25 cellular contexts compared by ENCODE assay signal in genomic region chr3:71831599-71831998, GRCh38. TPM values are rescaled to one million over a fixed set of nuclear protein-coding genes. Genes with fewer than 3 reads are reported as not detected.
"Had no signal": no experiment of that assay in that cellular context is flagged by ENCODE, and none has a peak within 500 bp of the region (broad histone marks: within the 10 kb centered on the region; RNA-seq: fewer than 3 reads in every experiment).

No MANE protein-coding gene starts in this region.

- H3K4me3 ChIP-seq: adrenal gland, cardiac muscle cell, MG63, SJSA1 had no signal

- H3K9me3 ChIP-seq: adrenal gland, MG63, SJSA1 had no signal

- H3K9ac ChIP-seq: KMS-11 had no signal

- ATAC-seq: activated CD4-positive, CD25-positive, alpha-beta regulatory T cell treated with anti-CD3 and anti-CD28 coated beads, Interleukin-2, amount 50 U/mL, for 24 hours; activated CD8-positive, alpha-beta T cell treated with anti-CD3 and anti-CD28 coated beads for 36 hours; activated T-cell treated with anti-CD3 and anti-CD28 coated beads, Interleukin-2, amount 50 U/mL, for 72 hours; PC-3; SK-N-SH treated with all-trans-retinoic acid at 6 μM for 48 hours had no signal

- H3K27me3 ChIP-seq: adrenal gland, cardiac muscle cell, MG63, SJSA1 had no signal

- DNase-seq: activated CD4-positive, alpha-beta T cell treated with anti-CD3 and anti-CD28 coated beads for 4 hours; activated CD8-positive, alpha-beta memory T cell treated with anti-CD3 and anti-CD28 coated beads, Interleukin-2, amount 50 U/mL, for 4 hours; activated CD8-positive, alpha-beta T cell treated with anti-CD3 and anti-CD28 coated beads for 36 hours; activated gamma-delta T cell treated with Interleukin-2 at 50 U/mL for 16 hours; activated naive CD4-positive, alpha-beta T cell treated with anti-CD3 and anti-CD28 coated beads, Interleukin-2, amount 10 ng/mL, durations not matched to agents 7 days and 5 days; activated naive CD8-positive, alpha-beta T cell treated with anti-CD3 and anti-CD28 coated beads for 36 hours; activated T-cell treated with anti-CD3 and anti-CD28 coated beads, Interleukin-2, amount 50 U/mL, for 72 hours; adrenal gland; aorta; MG63; MV-4-11; NCI-H1092 treated with DMSO at 0.1 percent for 48 hours; NCI-H1417 treated with DMSO at 0.1 percent for 48 hours; NCI-H1694; NCI-H2029 treated with DMSO at 0.1 percent for 48 hours; NCI-H446; PC-3; SHP77 had no signal

- H3K36me3 ChIP-seq: adrenal gland, cardiac muscle cell, MG63, SJSA1 had no signal

- FAIRE-seq: RCC 7860 had no signal

- H3K4me2 ChIP-seq: KMS-11 had no signal

- H3K27ac ChIP-seq: adrenal gland, cardiac muscle cell, KMS-11, SJSA1 had no signal

- H3K4me1 ChIP-seq: adrenal gland, SJSA1 had no signal

RNA-seq across cellular contexts. Expression of gene PROK2, which starts 46.7 kb away (rescaled TPM):
- total RNA-seq: cardiac muscle cell, PC-3, SJSA1 had no signal
- polyA plus RNA-seq: cardiac muscle cell, IgD-negative memory B cell had no signal
